In genomic region chr15:68480296-68480695, GRCh38 we compare ENCODE assay signal across 16 cellular contexts.
"Had no signal": no experiment of that assay in that cellular context is flagged by ENCODE, and none has a peak within 500 bp of the region (broad histone marks: within the 10 kb centered on the region; RNA-seq: fewer than 3 reads in every experiment).

No MANE protein-coding gene starts in this region.

- H3K9me3 ChIP-seq: gastrocnemius medialis, pancreas had no signal

- H3K4me1 ChIP-seq: gastrocnemius medialis, pancreas had no signal

- DNase-seq: activated CD4-positive, CD25-positive, alpha-beta regulatory T cell treated with anti-CD3 and anti-CD28 coated beads, Interleukin-2, amount 50 U/mL, for 72 hours; activated naive CD4-positive, alpha-beta T cell treated with anti-CD3 and anti-CD28 coated beads for 36 hours; activated naive CD8-positive, alpha-beta T cell treated with anti-CD3 and anti-CD28 coated beads, Interleukin-2, amount 50 U/mL, for 24 hours; activated T-cell treated with anti-CD3 and anti-CD28 coated beads, Interleukin-2, amount 50 U/mL, for 1 hour; dermis blood vessel endothelial cell; effector memory CD8-positive, alpha-beta T cell; left cardiac atrium; midbrain; pancreas; stimulated activated CD4-positive, alpha-beta T cell treated with anti-CD3 and anti-CD28 coated beads, Interleukin-1b, Interleukin-23, amount 100 ng/mL, for 48 hours; stimulated activated naive CD8-positive, alpha-beta T cell treated with anti-CD3 and anti-CD28 coated beads, Interleukin-15, amount 100 ng/mL, for 72 hours; T-cell; T1000 had no signal

- ATAC-seq: activated naive CD8-positive, alpha-beta T cell treated with anti-CD3 and anti-CD28 coated beads, Interleukin-2, amount 50 U/mL, for 24 hours; effector memory CD8-positive, alpha-beta T cell; stimulated activated naive CD8-positive, alpha-beta T cell treated with anti-CD3 and anti-CD28 coated beads, Interleukin-15, amount 100 ng/mL, for 72 hours; T-cell had no signal

- H3K27me3 ChIP-seq: pancreas had no signal

- H3K4me3 ChIP-seq: gastrocnemius medialis, lung, pancreas, SK-N-MC had no signal

- H3K27ac ChIP-seq: pancreas, SK-N-MC had no signal

- H3K36me3 ChIP-seq: gastrocnemius medialis, pancreas had no signal
